ENCODE assay signal across 17 cellular contexts in genomic region chr10:121580276-121581116, GRCh38. TPM values are rescaled to one million over a fixed set of nuclear protein-coding genes. Genes with fewer than 3 reads are reported as not detected.
A peak's percentile ranks its signal among the peaks of the same experiment; 100 is the strongest.
DNase-seq lines count a peak whose midpoint lies in the region; ATAC-seq and TF ChIP-seq lines count a peak whose summit lies in the region.
"Had no signal": no experiment of that assay in that cellular context is flagged by ENCODE, and none has a peak within 500 bp of the region (broad histone marks: within the 10 kb centered on the region; RNA-seq: fewer than 3 reads in every experiment).

No MANE protein-coding gene starts in this region.

- no peak overlapping the region for H2AFZ ChIP-seq in mesenchymal stem cell (ENCODE audit: low read depth, low read length)

- H3K14ac ChIP-seq in mesenchymal stem cell (ENCODE audit: low read length in 2 of 2), result no peak overlapping the region

- H2AK5ac ChIP-seq in mesenchymal stem cell (ENCODE audit: low read length, severe bottlenecking), result no peak overlapping the region

- H2BK15ac ChIP-seq in mesenchymal stem cell (ENCODE audit: low read depth, poor library complexity, severe bottlenecking), result no peak overlapping the region

- no peak overlapping the region for H3K4me3 ChIP-seq in cardiac muscle cell
- H3K4me3 ChIP-seq in mesenchymal stem cell (ENCODE audit: insufficient read depth in 1 of 2, low read depth in 1 of 2, low read length in 2 of 2), result no peak overlapping the region
- H3K4me3 ChIP-seq in body of pancreas, result no peak overlapping the region
- H3K4me3 ChIP-seq: A549, thoracic aorta had no signal

- TF ChIP-seq POLR2A in body of pancreas (IDR thresholded peaks at IDR 0.05), result no peak

- H2BK120ac ChIP-seq in mesenchymal stem cell (ENCODE audit: low read depth, low read length), result no peak overlapping the region

- no peak overlapping the region for H2BK5ac ChIP-seq in mesenchymal stem cell (ENCODE audit: low read depth, low read length, poor library complexity, severe bottlenecking)

- no peaks in the 10 kb centered on the region for H3K79me1 ChIP-seq in mesenchymal stem cell (replicated peaks; ENCODE audit: low read length, poor library complexity, severe bottlenecking)

- no peak overlapping the region for H3K18ac ChIP-seq in mesenchymal stem cell (ENCODE audit: low read depth in 1 of 2, low read length in 2 of 2)

- WGBS in mesenchymal stem cell, result 42% methylated on average over 22 of the region's 22 CpGs
- 63 to 66% methylated on average over 17 to 22 of the region's 22 CpGs for WGBS in body of pancreas, 2 donors

- no peak for DNase-seq in cardiac muscle cell (ENCODE audit: low read depth in 1 of 2, low spot score in 1 of 2)
- no peak for DNase-seq in Right ventricle myocardium superior
- DNase-seq in epithelial cell of prostate (ENCODE audit: low read depth, low spot score), result no peak
- peak; percentile 6 for DNase-seq in mesenchymal stem cell
- DNase-seq in body of pancreas, result no peak
- DNase-seq in stimulated activated CD4-positive, alpha-beta T cell treated with anti-CD3 and anti-CD28 coated beads, Interleukin-12 subunit alpha, Interleukin-12 subunit beta, amount 100 ng/mL, for 4 hours, result no peak
- DNase-seq: activated CD4-positive, alpha-beta T cell treated with anti-CD3 and anti-CD28 coated beads for 36 hours; dermis blood vessel endothelial cell; foreskin fibroblast; left ventricle myocardium superior; small intestine; T-cell had no signal

- TF ChIP-seq CTCF in cardiac muscle cell (IDR thresholded peaks at IDR 0.05; ENCODE audit: low read depth, low read length) (no peak), body of pancreas (IDR thresholded peaks at IDR 0.05) (no peak)

- no peaks in the 10 kb centered on the region for H3K36me3 ChIP-seq in cardiac muscle cell
- no peaks in the 10 kb centered on the region for H3K36me3 ChIP-seq in mesenchymal stem cell (ENCODE audit: control insufficient read depth in 1 of 2, insufficient read depth in 2 of 2, low read depth in 1 of 2, low read length in 2 of 2)
- H3K36me3 ChIP-seq in body of pancreas (replicated peaks in 1 of 2; ENCODE audit: insufficient read depth in 1 of 2, low read depth in 2 of 2), result no peaks in the 10 kb centered on the region
- H3K36me3 ChIP-seq: neutrophil, thoracic aorta had no signal

- H3K4ac ChIP-seq in mesenchymal stem cell (ENCODE audit: low read depth in 1 of 2, low read length in 2 of 2), result no peak overlapping the region

- no peaks in the 10 kb centered on the region for H3K27me3 ChIP-seq in cardiac muscle cell
- no peaks in the 10 kb centered on the region for H3K27me3 ChIP-seq in mesenchymal stem cell (ENCODE audit: control insufficient read depth in 1 of 2, insufficient read depth in 1 of 2, low read length in 2 of 2)
- H3K27me3 ChIP-seq in body of pancreas, result no peaks in the 10 kb centered on the region
- H3K27me3 ChIP-seq: neutrophil had no signal

- no peak overlapping the region for H3K23ac ChIP-seq in mesenchymal stem cell (ENCODE audit: low read length in 2 of 2)

- no peak overlapping the region for H4K8ac ChIP-seq in mesenchymal stem cell (ENCODE audit: low read length)

- no peak overlapping the region for H3K4me2 ChIP-seq in mesenchymal stem cell (ENCODE audit: low read length, poor library complexity, severe bottlenecking)
- H3K4me2 ChIP-seq: A549 had no signal

- H3K4me1 ChIP-seq in cardiac muscle cell (ENCODE audit: low read depth) (peaks cover 48% of the 10 kb centered on the region), mesenchymal stem cell (ENCODE audit: control insufficient read depth, insufficient read depth, low read depth, low read length) (peaks cover 13% of the 10 kb centered on the region), body of pancreas (peaks cover 33% of the 10 kb centered on the region)
- H3K4me1 ChIP-seq: A549 had no signal

- no peak overlapping the region for H4K91ac ChIP-seq in mesenchymal stem cell (ENCODE audit: low read length)

- no peak for ATAC-seq in Right ventricle myocardium superior (ENCODE audit: poor library complexity)
- ATAC-seq in GM21367 (IDR thresholded peaks at IDR 0.05; ENCODE audit: unreplicated experiment), result no peak
- ATAC-seq in body of pancreas, result no peak
- no peak for ATAC-seq in GM19035 (IDR thresholded peaks at IDR 0.05; ENCODE audit: unreplicated experiment)
- ATAC-seq: A549; activated CD4-positive, alpha-beta T cell treated with anti-CD3 and anti-CD28 coated beads for 36 hours; left ventricle myocardium superior; T-cell had no signal

- H3K9me3 ChIP-seq in cardiac muscle cell (ENCODE audit: low read depth) (no peaks in the 10 kb centered on the region), mesenchymal stem cell (ENCODE audit: control insufficient read depth, low read length) (no peaks in the 10 kb centered on the region), body of pancreas (no peaks in the 10 kb centered on the region)
- H3K9me3 ChIP-seq: A549, neutrophil, thoracic aorta had no signal

- H2BK12ac ChIP-seq in mesenchymal stem cell (ENCODE audit: low read length in 2 of 2), result no peak overlapping the region

- no peak overlapping the region for H3K9ac ChIP-seq in mesenchymal stem cell (ENCODE audit: low read length)

- intact Hi-C loops in Right ventricle myocardium superior (cut with DNase I) (no loop called here), body of pancreas (cut with DNase I) (no loop called here)

- H3K27ac ChIP-seq in cardiac muscle cell (peak overlapping the region; percentile 83), epithelial cell of prostate (peak overlapping the region; percentile 45), mesenchymal stem cell (ENCODE audit: low read length, poor library complexity, severe bottlenecking) (no peak overlapping the region), body of pancreas (peak overlapping the region in 2 of 4 donors; percentile 33 to 36)
- H3K27ac ChIP-seq: A549, neutrophil, thoracic aorta had no signal

RNA-seq across cellular contexts. Expression of gene FGFR2, which starts 17.7 kb away (rescaled TPM):
- total RNA-seq in cardiac muscle cell, result 47.1 and 50.6 TPM in 2 replicates
- 47.5 and 51.3 TPM in 2 replicates for polyA plus RNA-seq in cardiac muscle cell
- total RNA-seq in Right ventricle myocardium superior, result 0.30 TPM
- 0.83 TPM for polyA plus RNA-seq in mesenchymal stem cell (2013, experiment 1 of 2)
- 0.92 TPM for polyA plus RNA-seq in mesenchymal stem cell (2013, experiment 2 of 2)
- total RNA-seq in body of pancreas, result 10 to 100 TPM; 56.0 to 78.1 TPM
- total RNA-seq: activated CD4-positive, alpha-beta T cell treated with anti-CD3 and anti-CD28 coated beads for 36 hours had no signal

Comparison
In these comparisons a context has a peak if more than half of its experiments do, and no peak if none do; other contexts are left out.
1. RNA of gene FGFR2, which starts 17.7 kb away (total RNA-seq): 56.0 to 78.1 TPM in body of pancreas and 47.1 to 50.6 TPM in cardiac muscle cell; 0.30 TPM in Right ventricle myocardium superior (single experiment); every median in the first group is over 10 times any median in the second.